1 cellular context compared by ENCODE assay signal in the genomic region with DNA sequence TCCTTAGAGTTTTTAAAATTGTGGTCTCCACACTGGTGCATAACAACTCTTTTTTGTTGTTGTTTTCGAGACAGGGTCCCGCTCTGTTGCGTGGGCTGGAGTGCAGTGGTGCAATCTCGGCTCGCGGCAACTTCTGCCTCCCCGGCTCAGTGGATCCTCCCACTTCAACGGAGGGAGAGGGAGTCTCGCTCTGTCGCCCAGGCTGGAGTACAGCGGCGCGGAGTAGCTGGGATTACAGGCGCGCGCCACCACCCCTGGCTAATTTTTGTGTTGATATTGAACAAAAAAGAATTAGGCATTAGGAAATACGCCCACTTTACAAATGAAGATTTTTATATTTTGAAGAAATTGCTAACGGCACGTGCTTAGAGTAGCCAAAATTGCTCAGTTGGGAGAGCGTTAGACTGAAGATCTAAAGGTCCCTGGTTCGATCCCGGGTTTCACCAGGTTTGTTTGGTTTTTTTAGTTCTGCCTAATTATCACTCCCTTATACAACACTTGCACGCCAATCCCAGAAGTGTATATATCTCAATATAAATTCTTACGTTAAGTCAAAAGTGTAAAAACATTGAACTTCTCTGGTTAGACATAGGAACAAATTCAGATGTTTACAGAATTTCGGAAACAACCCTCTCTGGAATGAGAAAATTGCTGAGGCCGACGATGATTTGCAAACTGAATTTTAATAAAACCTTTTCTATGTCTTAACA.
A peak's percentile ranks its signal among the peaks of the same experiment; 100 is the strongest.
TF ChIP-seq lines count a peak whose summit lies in the region.

No MANE protein-coding gene starts in this region.

TF ChIP-seq in K562, 482 proteins besides CTCF, POLR2A, EP300 and RAD21 (continued from another document and continues in another):
- TF ChIP-seq JUN (IDR thresholded peaks at IDR 0.05; ENCODE audit: borderline replicate concordance, low read depth, low read length) (peak; percentile 21; the same call in 1 of the 2 replicates), JUN (CRISPR knock-in tag; IDR thresholded peaks at IDR 0.05; ENCODE audit: borderline replicate concordance) (no peak), ZNF586 (CRISPR knock-in tag; conservative IDR thresholded peaks at IDR 0.05) (no peak), HNRNPH1 (optimal IDR thresholded peaks at IDR 0.05; ENCODE audit: low read depth, low read length) (no peak), TAF7 (tag; IDR thresholded peaks at IDR 0.05) (peak; percentile 71), POLR2B (IDR thresholded peaks at IDR 0.05; ENCODE audit: low read depth, partially characterized antibody) (peak; percentile 55), CXXC5 (CRISPR knock-in tag; IDR thresholded peaks at IDR 0.05) (peak; percentile 91), ERF (CRISPR knock-in tag; IDR thresholded peaks at IDR 0.05) (no peak), ZNF431 (CRISPR knock-in tag; IDR thresholded peaks at IDR 0.05) (no peak), MTA3 (IDR thresholded peaks at IDR 0.05; ENCODE audit: borderline replicate concordance) (peak; percentile 76; the same call in 1 of the 2 replicates), ETV5 (CRISPR knock-in tag; IDR thresholded peaks at IDR 0.05; ENCODE audit: low read depth) (peak; percentile 89), DACH1 (IDR thresholded peaks at IDR 0.05; ENCODE audit: partially characterized antibody) (peak; percentile 58), SIN3A (IDR thresholded peaks at IDR 0.05; ENCODE audit: borderline replicate concordance in 2 of 2, control insufficient read depth in 1 of 2, low read depth in 2 of 2, low read length in 2 of 2) (0 out of 4 replicates have a peak, but pooled peaks have one; percentile 1 to 41), ZFP1 (CRISPR knock-in tag; IDR thresholded peaks at IDR 0.05) (no peak), MEIS2 (IDR thresholded peaks at IDR 0.05; ENCODE audit: partially characterized antibody) (no peak), KAT8 (IDR thresholded peaks at IDR 0.05; ENCODE audit: low read depth) (no peak), ZBTB7A (IDR thresholded peaks at IDR 0.05; ENCODE audit: borderline replicate concordance, control insufficient read depth, low read depth, low read length) (peak; percentile 70; the same call in 1 of the 2 replicates), E2F3 (CRISPR knock-in tag; IDR thresholded peaks at IDR 0.05) (no peak), ZNF23 (CRISPR knock-in tag; IDR thresholded peaks at IDR 0.05) (no peak), RBM34 (IDR thresholded peaks at IDR 0.05; ENCODE audit: borderline replicate concordance, insufficient read depth, low read length) (no peak), RHOXF2B (CRISPR knock-in tag; conservative IDR thresholded peaks at IDR 0.05) (no peak), HNRNPLL (IDR thresholded peaks at IDR 0.05; ENCODE audit: low read depth, low read length, poor library complexity, severe bottlenecking) (peak; percentile 49), KLF13 (tag; IDR thresholded peaks at IDR 0.05; ENCODE audit: borderline replicate concordance, low read depth) (peak; percentile 97), POLR2AphosphoS5 (IDR thresholded peaks at IDR 0.05; ENCODE audit: control insufficient read depth, insufficient read depth, low read depth, low read length) (peak; percentile 52; the same call in 1 of the 2 replicates), NFE2L1 (tag; IDR thresholded peaks at IDR 0.05; ENCODE audit: borderline replicate concordance, low read depth) (no peak), SOX6 (IDR thresholded peaks at IDR 0.05) (peak; percentile 62; the same call in 1 of the 2 replicates), RBFOX2 (IDR thresholded peaks at IDR 0.05; ENCODE audit: low read depth, low read length) (peak; percentile 90), SMAD4 (CRISPR knock-in tag; conservative IDR thresholded peaks at IDR 0.05) (peak; percentile 76), ZNF197 (CRISPR knock-in tag; IDR thresholded peaks at IDR 0.05; ENCODE audit: low read depth) (peak; percentile 75; the same call in 1 of the 2 replicates), CBX8 (IDR thresholded peaks at IDR 0.05; ENCODE audit: borderline replicate concordance, extremely low read depth, low read depth, low read length, poor library complexity, severe bottlenecking) (no peak), TRIM28 (IDR thresholded peaks at IDR 0.05) (peak; percentile 70)
- TF ChIP-seq, protein P1, sequence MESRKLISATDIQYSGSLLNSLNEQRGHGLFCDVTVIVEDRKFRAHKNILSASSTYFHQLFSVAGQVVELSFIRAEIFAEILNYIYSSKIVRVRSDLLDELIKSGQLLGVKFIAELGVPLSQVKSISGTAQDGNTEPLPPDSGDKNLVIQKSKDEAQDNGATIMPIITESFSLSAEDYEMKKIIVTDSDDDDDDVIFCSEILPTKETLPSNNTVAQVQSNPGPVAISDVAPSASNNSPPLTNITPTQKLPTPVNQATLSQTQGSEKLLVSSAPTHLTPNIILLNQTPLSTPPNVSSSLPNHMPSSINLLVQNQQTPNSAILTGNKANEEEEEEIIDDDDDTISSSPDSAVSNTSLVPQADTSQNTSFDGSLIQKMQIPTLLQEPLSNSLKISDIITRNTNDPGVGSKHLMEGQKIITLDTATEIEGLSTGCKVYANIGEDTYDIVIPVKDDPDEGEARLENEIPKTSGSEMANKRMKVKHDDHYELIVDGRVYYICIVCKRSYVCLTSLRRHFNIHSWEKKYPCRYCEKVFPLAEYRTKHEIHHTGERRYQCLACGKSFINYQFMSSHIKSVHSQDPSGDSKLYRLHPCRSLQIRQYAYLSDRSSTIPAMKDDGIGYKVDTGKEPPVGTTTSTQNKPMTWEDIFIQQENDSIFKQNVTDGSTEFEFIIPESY (CRISPR knock-in tag; IDR thresholded peaks at IDR 0.05): peak; percentile 19; the same call in 1 of the 2 replicates
- TF ChIP-seq, protein P2, sequence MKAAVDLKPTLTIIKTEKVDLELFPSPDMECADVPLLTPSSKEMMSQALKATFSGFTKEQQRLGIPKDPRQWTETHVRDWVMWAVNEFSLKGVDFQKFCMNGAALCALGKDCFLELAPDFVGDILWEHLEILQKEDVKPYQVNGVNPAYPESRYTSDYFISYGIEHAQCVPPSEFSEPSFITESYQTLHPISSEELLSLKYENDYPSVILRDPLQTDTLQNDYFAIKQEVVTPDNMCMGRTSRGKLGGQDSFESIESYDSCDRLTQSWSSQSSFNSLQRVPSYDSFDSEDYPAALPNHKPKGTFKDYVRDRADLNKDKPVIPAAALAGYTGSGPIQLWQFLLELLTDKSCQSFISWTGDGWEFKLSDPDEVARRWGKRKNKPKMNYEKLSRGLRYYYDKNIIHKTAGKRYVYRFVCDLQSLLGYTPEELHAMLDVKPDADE (conservative IDR thresholded peaks at IDR 0.05; ENCODE audit: control insufficient read depth, low read depth, low read length): no peak
- TF ChIP-seq, protein P3, sequence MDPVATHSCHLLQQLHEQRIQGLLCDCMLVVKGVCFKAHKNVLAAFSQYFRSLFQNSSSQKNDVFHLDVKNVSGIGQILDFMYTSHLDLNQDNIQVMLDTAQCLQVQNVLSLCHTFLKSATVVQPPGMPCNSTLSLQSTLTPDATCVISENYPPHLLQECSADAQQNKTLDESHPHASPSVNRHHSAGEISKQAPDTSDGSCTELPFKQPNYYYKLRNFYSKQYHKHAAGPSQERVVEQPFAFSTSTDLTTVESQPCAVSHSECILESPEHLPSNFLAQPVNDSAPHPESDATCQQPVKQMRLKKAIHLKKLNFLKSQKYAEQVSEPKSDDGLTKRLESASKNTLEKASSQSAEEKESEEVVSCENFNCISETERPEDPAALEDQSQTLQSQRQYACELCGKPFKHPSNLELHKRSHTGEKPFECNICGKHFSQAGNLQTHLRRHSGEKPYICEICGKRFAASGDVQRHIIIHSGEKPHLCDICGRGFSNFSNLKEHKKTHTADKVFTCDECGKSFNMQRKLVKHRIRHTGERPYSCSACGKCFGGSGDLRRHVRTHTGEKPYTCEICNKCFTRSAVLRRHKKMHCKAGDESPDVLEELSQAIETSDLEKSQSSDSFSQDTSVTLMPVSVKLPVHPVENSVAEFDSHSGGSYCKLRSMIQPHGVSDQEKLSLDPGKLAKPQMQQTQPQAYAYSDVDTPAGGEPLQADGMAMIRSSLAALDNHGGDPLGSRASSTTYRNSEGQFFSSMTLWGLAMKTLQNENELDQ (CRISPR knock-in tag; IDR thresholded peaks at IDR 0.05; ENCODE audit: borderline replicate concordance): no peak
- TF ChIP-seq, protein P4, sequence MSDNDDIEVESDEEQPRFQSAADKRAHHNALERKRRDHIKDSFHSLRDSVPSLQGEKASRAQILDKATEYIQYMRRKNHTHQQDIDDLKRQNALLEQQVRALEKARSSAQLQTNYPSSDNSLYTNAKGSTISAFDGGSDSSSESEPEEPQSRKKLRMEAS (CRISPR knock-in tag; IDR thresholded peaks at IDR 0.05): peak; percentile 78
- TF ChIP-seq, protein P5, sequence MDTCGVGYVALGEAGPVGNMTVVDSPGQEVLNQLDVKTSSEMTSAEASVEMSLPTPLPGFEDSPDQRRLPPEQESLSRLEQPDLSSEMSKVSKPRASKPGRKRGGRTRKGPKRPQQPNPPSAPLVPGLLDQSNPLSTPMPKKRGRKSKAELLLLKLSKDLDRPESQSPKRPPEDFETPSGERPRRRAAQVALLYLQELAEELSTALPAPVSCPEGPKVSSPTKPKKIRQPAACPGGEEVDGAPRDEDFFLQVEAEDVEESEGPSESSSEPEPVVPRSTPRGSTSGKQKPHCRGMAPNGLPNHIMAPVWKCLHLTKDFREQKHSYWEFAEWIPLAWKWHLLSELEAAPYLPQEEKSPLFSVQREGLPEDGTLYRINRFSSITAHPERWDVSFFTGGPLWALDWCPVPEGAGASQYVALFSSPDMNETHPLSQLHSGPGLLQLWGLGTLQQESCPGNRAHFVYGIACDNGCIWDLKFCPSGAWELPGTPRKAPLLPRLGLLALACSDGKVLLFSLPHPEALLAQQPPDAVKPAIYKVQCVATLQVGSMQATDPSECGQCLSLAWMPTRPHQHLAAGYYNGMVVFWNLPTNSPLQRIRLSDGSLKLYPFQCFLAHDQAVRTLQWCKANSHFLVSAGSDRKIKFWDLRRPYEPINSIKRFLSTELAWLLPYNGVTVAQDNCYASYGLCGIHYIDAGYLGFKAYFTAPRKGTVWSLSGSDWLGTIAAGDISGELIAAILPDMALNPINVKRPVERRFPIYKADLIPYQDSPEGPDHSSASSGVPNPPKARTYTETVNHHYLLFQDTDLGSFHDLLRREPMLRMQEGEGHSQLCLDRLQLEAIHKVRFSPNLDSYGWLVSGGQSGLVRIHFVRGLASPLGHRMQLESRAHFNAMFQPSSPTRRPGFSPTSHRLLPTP (IDR thresholded peaks at IDR 0.05; ENCODE audit: borderline replicate concordance, extremely low read depth, insufficient read length): peak; percentile 93
- TF ChIP-seq, protein P6, sequence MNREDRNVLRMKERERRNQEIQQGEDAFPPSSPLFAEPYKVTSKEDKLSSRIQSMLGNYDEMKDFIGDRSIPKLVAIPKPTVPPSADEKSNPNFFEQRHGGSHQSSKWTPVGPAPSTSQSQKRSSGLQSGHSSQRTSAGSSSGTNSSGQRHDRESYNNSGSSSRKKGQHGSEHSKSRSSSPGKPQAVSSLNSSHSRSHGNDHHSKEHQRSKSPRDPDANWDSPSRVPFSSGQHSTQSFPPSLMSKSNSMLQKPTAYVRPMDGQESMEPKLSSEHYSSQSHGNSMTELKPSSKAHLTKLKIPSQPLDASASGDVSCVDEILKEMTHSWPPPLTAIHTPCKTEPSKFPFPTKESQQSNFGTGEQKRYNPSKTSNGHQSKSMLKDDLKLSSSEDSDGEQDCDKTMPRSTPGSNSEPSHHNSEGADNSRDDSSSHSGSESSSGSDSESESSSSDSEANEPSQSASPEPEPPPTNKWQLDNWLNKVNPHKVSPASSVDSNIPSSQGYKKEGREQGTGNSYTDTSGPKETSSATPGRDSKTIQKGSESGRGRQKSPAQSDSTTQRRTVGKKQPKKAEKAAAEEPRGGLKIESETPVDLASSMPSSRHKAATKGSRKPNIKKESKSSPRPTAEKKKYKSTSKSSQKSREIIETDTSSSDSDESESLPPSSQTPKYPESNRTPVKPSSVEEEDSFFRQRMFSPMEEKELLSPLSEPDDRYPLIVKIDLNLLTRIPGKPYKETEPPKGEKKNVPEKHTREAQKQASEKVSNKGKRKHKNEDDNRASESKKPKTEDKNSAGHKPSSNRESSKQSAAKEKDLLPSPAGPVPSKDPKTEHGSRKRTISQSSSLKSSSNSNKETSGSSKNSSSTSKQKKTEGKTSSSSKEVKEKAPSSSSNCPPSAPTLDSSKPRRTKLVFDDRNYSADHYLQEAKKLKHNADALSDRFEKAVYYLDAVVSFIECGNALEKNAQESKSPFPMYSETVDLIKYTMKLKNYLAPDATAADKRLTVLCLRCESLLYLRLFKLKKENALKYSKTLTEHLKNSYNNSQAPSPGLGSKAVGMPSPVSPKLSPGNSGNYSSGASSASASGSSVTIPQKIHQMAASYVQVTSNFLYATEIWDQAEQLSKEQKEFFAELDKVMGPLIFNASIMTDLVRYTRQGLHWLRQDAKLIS (CRISPR knock-in tag; IDR thresholded peaks at IDR 0.05): peak; percentile 64
- TF ChIP-seq, protein P7, sequence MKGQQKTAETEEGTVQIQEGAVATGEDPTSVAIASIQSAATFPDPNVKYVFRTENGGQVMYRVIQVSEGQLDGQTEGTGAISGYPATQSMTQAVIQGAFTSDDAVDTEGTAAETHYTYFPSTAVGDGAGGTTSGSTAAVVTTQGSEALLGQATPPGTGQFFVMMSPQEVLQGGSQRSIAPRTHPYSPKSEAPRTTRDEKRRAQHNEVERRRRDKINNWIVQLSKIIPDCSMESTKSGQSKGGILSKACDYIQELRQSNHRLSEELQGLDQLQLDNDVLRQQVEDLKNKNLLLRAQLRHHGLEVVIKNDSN (CRISPR knock-in tag; IDR thresholded peaks at IDR 0.05): no peak
- TF ChIP-seq, protein P8, sequence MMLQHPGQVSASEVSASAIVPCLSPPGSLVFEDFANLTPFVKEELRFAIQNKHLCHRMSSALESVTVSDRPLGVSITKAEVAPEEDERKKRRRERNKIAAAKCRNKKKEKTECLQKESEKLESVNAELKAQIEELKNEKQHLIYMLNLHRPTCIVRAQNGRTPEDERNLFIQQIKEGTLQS (IDR thresholded peaks at IDR 0.05): peak; percentile 74
- TF ChIP-seq, protein P8 (CRISPR knock-in tag; conservative IDR thresholded peaks at IDR 0.05): no peak
- TF ChIP-seq, protein P9, sequence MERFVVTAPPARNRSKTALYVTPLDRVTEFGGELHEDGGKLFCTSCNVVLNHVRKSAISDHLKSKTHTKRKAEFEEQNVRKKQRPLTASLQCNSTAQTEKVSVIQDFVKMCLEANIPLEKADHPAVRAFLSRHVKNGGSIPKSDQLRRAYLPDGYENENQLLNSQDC (CRISPR knock-in tag; IDR thresholded peaks at IDR 0.05): no peak
- TF ChIP-seq, protein P10, sequence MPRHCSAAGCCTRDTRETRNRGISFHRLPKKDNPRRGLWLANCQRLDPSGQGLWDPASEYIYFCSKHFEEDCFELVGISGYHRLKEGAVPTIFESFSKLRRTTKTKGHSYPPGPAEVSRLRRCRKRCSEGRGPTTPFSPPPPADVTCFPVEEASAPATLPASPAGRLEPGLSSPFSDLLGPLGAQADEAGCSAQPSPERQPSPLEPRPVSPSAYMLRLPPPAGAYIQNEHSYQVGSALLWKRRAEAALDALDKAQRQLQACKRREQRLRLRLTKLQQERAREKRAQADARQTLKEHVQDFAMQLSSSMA (CRISPR knock-in tag; IDR thresholded peaks at IDR 0.05): no peak
- TF ChIP-seq, protein P11, sequence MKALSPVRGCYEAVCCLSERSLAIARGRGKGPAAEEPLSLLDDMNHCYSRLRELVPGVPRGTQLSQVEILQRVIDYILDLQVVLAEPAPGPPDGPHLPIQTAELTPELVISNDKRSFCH (CRISPR knock-in tag; IDR thresholded peaks at IDR 0.05): no peak
- TF ChIP-seq, protein P11 (tag; IDR thresholded peaks at IDR 0.05): peak; percentile 80; the same call in 1 of the 2 replicates
